Comparison of ENCODE assay signal across 1 cellular context in the genomic region with DNA sequence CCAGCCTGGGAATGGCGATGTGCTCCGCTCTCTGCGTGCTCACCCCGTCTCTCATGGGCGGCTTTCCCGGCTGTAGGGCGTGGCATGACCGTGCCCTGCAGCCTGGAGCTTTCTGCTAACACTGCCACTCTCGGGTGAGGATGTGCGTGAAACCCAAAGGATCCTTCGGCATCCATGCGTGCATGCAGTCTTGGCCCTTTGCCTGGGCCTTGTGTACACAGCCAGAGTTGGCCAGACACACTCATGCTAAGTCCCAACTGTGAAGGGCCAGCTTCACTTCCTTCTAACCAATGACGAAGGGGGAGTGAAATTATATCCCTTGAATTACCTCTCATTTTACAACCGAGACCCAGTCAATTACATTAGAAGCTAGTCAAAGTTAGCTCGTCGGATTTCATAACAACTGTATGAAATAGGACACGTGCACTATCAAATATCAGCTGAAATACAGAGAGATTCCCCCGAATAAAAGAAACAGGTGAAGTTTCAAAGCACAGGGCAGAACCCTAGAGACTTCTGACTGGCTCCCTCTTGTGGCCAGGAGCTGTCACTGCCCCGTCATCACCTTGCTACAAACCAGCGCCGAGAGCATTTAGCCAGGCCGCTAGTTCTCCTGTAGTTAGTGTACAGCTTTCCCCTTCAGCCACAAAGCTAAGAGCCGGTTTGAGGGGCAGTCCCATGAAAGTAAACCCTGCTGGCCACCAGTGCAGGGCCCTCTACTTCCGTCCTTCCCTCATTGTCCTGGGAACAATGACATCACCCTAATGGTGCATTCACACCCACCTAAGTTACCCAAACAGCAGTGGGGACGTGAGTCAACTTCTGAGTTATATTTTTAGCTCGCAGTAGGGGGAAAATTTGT.
TF ChIP-seq lines count a peak whose summit lies in the region.

No MANE protein-coding gene starts in this region.

TF ChIP-seq in K562, 482 proteins besides CTCF, POLR2A, EP300 and RAD21 (continued from another document and continues in another):
- TF ChIP-seq, protein P1, sequence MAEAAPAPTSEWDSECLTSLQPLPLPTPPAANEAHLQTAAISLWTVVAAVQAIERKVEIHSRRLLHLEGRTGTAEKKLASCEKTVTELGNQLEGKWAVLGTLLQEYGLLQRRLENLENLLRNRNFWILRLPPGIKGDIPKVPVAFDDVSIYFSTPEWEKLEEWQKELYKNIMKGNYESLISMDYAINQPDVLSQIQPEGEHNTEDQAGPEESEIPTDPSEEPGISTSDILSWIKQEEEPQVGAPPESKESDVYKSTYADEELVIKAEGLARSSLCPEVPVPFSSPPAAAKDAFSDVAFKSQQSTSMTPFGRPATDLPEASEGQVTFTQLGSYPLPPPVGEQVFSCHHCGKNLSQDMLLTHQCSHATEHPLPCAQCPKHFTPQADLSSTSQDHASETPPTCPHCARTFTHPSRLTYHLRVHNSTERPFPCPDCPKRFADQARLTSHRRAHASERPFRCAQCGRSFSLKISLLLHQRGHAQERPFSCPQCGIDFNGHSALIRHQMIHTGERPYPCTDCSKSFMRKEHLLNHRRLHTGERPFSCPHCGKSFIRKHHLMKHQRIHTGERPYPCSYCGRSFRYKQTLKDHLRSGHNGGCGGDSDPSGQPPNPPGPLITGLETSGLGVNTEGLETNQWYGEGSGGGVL (CRISPR knock-in tag; IDR thresholded peaks at IDR 0.05): no peak
- TF ChIP-seq, protein P2, sequence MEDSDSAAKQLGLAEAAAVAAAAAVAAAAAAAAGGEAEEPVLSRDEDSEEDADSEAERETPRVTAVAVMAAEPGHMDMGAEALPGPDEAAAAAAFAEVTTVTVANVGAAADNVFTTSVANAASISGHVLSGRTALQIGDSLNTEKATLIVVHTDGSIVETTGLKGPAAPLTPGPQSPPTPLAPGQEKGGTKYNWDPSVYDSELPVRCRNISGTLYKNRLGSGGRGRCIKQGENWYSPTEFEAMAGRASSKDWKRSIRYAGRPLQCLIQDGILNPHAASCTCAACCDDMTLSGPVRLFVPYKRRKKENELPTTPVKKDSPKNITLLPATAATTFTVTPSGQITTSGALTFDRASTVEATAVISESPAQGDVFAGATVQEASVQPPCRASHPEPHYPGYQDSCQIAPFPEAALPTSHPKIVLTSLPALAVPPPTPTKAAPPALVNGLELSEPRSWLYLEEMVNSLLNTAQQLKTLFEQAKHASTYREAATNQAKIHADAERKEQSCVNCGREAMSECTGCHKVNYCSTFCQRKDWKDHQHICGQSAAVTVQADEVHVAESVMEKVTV (CRISPR knock-in tag; IDR thresholded peaks at IDR 0.05): peak; percentile 59; the same call in 1 of the 2 replicates
- TF ChIP-seq RBM25 (IDR thresholded peaks at IDR 0.05; ENCODE audit: low read depth, low read length, severe bottlenecking) (no peak), ZNF444 (CRISPR knock-in tag; IDR thresholded peaks at IDR 0.05) (no peak), KLF16 (IDR thresholded peaks at IDR 0.05) (peak; percentile 67), MCM3 (IDR thresholded peaks at IDR 0.05) (no peak), TEAD1 (CRISPR knock-in tag; IDR thresholded peaks at IDR 0.05) (0 out of 4 replicates have a peak, but pooled peaks of 1 of the 2 experiments have one; percentile 48), ATF1 (CRISPR knock-in tag; IDR thresholded peaks at IDR 0.05) (peak; percentile 54), ATF1 (tag; IDR thresholded peaks at IDR 0.05) (peak; percentile 75), BMI1 (IDR thresholded peaks at IDR 0.05; ENCODE audit: low read length) (no peak), ZNF584 (CRISPR knock-in tag; IDR thresholded peaks at IDR 0.05; ENCODE audit: low read depth) (no peak), HLTF (IDR thresholded peaks at IDR 0.05) (no peak), SP1 (CRISPR knock-in tag; IDR thresholded peaks at IDR 0.05) (no peak), ZNF24 (IDR thresholded peaks at IDR 0.05) (no peak), RBM15 (IDR thresholded peaks at IDR 0.05; ENCODE audit: insufficient read depth, low read length) (no peak), NUFIP1 (IDR thresholded peaks at IDR 0.05; ENCODE audit: partially characterized antibody) (no peak), ZNF586 (CRISPR knock-in tag; conservative IDR thresholded peaks at IDR 0.05) (no peak), BHLHE40 (IDR thresholded peaks at IDR 0.05; ENCODE audit: low read length) (peak; percentile 44; the same call in 1 of the 2 replicates), TAF1 (IDR thresholded peaks at IDR 0.05; ENCODE audit: control insufficient read depth, extremely low read depth, insufficient read depth, low read length, severe bottlenecking) (no peak), SIN3A (IDR thresholded peaks at IDR 0.05; ENCODE audit: borderline replicate concordance in 2 of 2, control insufficient read depth in 1 of 2, low read depth in 2 of 2, low read length in 2 of 2) (no peak), LCOR (CRISPR knock-in tag; IDR thresholded peaks at IDR 0.05) (peak; percentile 51; the same call in 1 of the 2 replicates), MAFK (IDR thresholded peaks at IDR 0.05; ENCODE audit: low read length) (0 out of 2 replicates have a peak, but pooled peaks have one; percentile 20), ZNF668 (CRISPR knock-in tag; IDR thresholded peaks at IDR 0.05) (no peak), RCOR1 (IDR thresholded peaks at IDR 0.05; ENCODE audit: borderline replicate concordance in 1 of 2, low read depth in 2 of 2, low read length in 2 of 2) (0 out of 4 replicates have a peak, but pooled peaks of 1 of the 2 experiments have one; percentile 24), DPF2 (IDR thresholded peaks at IDR 0.05) (no peak), ZNF165 (CRISPR knock-in tag; IDR thresholded peaks at IDR 0.05; ENCODE audit: borderline replicate concordance) (no peak)
- TF ChIP-seq, protein P3, sequence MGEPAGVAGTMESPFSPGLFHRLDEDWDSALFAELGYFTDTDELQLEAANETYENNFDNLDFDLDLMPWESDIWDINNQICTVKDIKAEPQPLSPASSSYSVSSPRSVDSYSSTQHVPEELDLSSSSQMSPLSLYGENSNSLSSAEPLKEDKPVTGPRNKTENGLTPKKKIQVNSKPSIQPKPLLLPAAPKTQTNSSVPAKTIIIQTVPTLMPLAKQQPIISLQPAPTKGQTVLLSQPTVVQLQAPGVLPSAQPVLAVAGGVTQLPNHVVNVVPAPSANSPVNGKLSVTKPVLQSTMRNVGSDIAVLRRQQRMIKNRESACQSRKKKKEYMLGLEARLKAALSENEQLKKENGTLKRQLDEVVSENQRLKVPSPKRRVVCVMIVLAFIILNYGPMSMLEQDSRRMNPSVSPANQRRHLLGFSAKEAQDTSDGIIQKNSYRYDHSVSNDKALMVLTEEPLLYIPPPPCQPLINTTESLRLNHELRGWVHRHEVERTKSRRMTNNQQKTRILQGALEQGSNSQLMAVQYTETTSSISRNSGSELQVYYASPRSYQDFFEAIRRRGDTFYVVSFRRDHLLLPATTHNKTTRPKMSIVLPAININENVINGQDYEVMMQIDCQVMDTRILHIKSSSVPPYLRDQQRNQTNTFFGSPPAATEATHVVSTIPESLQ (CRISPR knock-in tag; IDR thresholded peaks at IDR 0.05): no peak
- TF ChIP-seq, protein P4, sequence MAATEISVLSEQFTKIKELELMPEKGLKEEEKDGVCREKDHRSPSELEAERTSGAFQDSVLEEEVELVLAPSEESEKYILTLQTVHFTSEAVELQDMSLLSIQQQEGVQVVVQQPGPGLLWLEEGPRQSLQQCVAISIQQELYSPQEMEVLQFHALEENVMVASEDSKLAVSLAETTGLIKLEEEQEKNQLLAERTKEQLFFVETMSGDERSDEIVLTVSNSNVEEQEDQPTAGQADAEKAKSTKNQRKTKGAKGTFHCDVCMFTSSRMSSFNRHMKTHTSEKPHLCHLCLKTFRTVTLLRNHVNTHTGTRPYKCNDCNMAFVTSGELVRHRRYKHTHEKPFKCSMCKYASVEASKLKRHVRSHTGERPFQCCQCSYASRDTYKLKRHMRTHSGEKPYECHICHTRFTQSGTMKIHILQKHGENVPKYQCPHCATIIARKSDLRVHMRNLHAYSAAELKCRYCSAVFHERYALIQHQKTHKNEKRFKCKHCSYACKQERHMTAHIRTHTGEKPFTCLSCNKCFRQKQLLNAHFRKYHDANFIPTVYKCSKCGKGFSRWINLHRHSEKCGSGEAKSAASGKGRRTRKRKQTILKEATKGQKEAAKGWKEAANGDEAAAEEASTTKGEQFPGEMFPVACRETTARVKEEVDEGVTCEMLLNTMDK (IDR thresholded peaks at IDR 0.05; ENCODE audit: borderline replicate concordance, insufficient read depth, low read depth, low read length, poor library complexity, severe bottlenecking): peak; percentile 57
- TF ChIP-seq, protein P5, sequence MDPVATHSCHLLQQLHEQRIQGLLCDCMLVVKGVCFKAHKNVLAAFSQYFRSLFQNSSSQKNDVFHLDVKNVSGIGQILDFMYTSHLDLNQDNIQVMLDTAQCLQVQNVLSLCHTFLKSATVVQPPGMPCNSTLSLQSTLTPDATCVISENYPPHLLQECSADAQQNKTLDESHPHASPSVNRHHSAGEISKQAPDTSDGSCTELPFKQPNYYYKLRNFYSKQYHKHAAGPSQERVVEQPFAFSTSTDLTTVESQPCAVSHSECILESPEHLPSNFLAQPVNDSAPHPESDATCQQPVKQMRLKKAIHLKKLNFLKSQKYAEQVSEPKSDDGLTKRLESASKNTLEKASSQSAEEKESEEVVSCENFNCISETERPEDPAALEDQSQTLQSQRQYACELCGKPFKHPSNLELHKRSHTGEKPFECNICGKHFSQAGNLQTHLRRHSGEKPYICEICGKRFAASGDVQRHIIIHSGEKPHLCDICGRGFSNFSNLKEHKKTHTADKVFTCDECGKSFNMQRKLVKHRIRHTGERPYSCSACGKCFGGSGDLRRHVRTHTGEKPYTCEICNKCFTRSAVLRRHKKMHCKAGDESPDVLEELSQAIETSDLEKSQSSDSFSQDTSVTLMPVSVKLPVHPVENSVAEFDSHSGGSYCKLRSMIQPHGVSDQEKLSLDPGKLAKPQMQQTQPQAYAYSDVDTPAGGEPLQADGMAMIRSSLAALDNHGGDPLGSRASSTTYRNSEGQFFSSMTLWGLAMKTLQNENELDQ (CRISPR knock-in tag; IDR thresholded peaks at IDR 0.05; ENCODE audit: borderline replicate concordance): no peak
- TF ChIP-seq, protein P6, sequence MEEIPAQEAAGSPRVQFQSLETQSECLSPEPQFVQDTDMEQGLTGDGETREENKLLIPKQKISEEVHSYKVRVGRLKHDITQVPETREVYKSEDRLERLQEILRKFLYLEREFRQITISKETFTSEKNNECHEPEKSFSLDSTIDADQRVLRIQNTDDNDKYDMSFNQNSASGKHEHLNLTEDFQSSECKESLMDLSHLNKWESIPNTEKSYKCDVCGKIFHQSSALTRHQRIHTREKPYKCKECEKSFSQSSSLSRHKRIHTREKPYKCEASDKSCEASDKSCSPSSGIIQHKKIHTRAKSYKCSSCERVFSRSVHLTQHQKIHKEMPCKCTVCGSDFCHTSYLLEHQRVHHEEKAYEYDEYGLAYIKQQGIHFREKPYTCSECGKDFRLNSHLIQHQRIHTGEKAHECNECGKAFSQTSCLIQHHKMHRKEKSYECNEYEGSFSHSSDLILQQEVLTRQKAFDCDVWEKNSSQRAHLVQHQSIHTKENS (CRISPR knock-in tag; IDR thresholded peaks at IDR 0.05): no peak
- TF ChIP-seq, protein P7, sequence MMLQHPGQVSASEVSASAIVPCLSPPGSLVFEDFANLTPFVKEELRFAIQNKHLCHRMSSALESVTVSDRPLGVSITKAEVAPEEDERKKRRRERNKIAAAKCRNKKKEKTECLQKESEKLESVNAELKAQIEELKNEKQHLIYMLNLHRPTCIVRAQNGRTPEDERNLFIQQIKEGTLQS (IDR thresholded peaks at IDR 0.05): peak; percentile 79
- TF ChIP-seq, protein P7 (CRISPR knock-in tag; conservative IDR thresholded peaks at IDR 0.05): no peak
- TF ChIP-seq, protein P8, sequence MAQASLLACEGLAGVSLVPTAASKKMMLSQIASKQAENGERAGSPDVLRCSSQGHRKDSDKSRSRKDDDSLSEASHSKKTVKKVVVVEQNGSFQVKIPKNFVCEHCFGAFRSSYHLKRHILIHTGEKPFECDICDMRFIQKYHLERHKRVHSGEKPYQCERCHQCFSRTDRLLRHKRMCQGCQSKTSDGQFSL (CRISPR knock-in tag; IDR thresholded peaks at IDR 0.05): no peak
- TF ChIP-seq, protein P8 (tag; IDR thresholded peaks at IDR 0.05): no peak
- TF ChIP-seq, protein P9, sequence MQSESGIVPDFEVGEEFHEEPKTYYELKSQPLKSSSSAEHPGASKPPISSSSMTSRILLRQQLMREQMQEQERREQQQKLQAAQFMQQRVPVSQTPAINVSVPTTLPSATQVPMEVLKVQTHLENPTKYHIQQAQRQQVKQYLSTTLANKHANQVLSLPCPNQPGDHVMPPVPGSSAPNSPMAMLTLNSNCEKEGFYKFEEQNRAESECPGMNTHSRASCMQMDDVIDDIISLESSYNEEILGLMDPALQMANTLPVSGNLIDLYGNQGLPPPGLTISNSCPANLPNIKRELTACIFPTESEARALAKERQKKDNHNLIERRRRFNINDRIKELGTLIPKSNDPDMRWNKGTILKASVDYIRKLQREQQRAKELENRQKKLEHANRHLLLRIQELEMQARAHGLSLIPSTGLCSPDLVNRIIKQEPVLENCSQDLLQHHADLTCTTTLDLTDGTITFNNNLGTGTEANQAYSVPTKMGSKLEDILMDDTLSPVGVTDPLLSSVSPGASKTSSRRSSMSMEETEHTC (IDR thresholded peaks at IDR 0.05): no peak
- TF ChIP-seq, protein P10, sequence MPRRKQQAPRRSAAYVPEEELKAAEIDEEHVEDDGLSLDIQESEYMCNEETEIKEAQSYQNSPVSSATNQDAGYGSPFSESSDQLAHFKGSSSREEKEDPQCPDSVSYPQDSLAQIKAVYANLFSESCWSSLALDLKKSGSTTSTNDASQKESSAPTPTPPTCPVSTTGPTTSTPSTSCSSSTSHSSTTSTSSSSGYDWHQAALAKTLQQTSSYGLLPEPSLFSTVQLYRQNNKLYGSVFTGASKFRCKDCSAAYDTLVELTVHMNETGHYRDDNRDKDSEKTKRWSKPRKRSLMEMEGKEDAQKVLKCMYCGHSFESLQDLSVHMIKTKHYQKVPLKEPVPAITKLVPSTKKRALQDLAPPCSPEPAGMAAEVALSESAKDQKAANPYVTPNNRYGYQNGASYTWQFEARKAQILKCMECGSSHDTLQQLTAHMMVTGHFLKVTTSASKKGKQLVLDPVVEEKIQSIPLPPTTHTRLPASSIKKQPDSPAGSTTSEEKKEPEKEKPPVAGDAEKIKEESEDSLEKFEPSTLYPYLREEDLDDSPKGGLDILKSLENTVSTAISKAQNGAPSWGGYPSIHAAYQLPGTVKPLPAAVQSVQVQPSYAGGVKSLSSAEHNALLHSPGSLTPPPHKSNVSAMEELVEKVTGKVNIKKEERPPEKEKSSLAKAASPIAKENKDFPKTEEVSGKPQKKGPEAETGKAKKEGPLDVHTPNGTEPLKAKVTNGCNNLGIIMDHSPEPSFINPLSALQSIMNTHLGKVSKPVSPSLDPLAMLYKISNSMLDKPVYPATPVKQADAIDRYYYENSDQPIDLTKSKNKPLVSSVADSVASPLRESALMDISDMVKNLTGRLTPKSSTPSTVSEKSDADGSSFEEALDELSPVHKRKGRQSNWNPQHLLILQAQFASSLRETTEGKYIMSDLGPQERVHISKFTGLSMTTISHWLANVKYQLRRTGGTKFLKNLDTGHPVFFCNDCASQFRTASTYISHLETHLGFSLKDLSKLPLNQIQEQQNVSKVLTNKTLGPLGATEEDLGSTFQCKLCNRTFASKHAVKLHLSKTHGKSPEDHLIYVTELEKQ (CRISPR knock-in tag; IDR thresholded peaks at IDR 0.05): no peak
